In the genomic region with DNA sequence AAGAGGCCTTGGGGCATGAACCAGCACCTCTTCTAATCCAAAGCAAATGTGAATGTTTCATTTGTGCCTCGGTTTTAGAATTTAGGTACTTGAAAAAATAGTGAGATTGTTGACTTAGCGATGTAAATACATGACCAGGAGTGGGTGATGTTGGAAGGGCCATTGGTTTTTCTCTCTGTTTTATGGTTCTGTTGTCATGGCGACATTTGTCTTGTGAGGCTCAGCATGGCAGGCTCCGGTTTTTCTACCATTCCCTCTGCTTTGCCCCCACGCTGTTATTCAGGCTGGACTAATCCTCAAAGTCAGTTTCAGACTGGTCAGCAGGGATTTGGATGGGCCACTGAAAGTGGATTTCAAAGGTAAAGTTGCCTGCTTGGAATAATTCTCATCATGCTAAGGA, we compare ENCODE assay signal across 17 cellular contexts.
"Had no signal": no experiment of that assay in that cellular context is flagged by ENCODE, and none has a peak within 500 bp of the region (broad histone marks: within the 10 kb centered on the region; RNA-seq: fewer than 3 reads in every experiment).

No MANE protein-coding gene starts in this region.

- ATAC-seq: activated CD8-positive, alpha-beta T cell treated with anti-CD3 and anti-CD28 coated beads, Interleukin-2, amount 10 ng/mL, durations not matched to agents 7 days and 5 days; activated naive CD8-positive, alpha-beta T cell treated with anti-CD3 and anti-CD28 coated beads, Interleukin-2, amount 50 U/mL, for 24 hours; left lobe of liver; mucosa of descending colon; naive thymus-derived CD8-positive, alpha-beta T cell; right lobe of liver had no signal

- H3K27me3 ChIP-seq: right lobe of liver, transverse colon had no signal

- H3K4me3 ChIP-seq: mucosa of descending colon, prostate gland, right lobe of liver, transverse colon had no signal

- DNase-seq: activated CD4-positive, alpha-beta T cell treated with anti-CD3 and anti-CD28 coated beads for 48 hours; activated CD8-positive, alpha-beta memory T cell treated with anti-CD3 and anti-CD28 coated beads, Interleukin-2, amount 50 U/mL, for 48 hours; activated CD8-positive, alpha-beta T cell treated with anti-CD3 and anti-CD28 coated beads, Interleukin-2, amount 10 ng/mL, durations not matched to agents 7 days and 5 days; activated naive CD4-positive, alpha-beta T cell treated with Interleukin-2 at 50 U/mL for 16 hours; activated naive CD8-positive, alpha-beta T cell treated with anti-CD3 and anti-CD28 coated beads, Interleukin-2, amount 50 U/mL, for 24 hours; foreskin melanocyte; head of caudate nucleus; mammary epithelial cell; mucosa of descending colon; naive thymus-derived CD8-positive, alpha-beta T cell; right lobe of liver; stimulated activated CD4-positive, alpha-beta T cell treated with anti-CD3 and anti-CD28 coated beads, Interleukin-2, amount 100 ng/mL, for 24 hours; stimulated activated naive CD4-positive, alpha-beta T cell; substantia nigra; transverse colon had no signal

- H3K4me1 ChIP-seq: prostate gland, right lobe of liver, transverse colon had no signal

- H3K9me3 ChIP-seq: mucosa of descending colon, prostate gland, right lobe of liver, transverse colon had no signal

- H3K27ac ChIP-seq: prostate gland, right lobe of liver, transverse colon had no signal

- H3K36me3 ChIP-seq: prostate gland had no signal
